In the genomic region with DNA sequence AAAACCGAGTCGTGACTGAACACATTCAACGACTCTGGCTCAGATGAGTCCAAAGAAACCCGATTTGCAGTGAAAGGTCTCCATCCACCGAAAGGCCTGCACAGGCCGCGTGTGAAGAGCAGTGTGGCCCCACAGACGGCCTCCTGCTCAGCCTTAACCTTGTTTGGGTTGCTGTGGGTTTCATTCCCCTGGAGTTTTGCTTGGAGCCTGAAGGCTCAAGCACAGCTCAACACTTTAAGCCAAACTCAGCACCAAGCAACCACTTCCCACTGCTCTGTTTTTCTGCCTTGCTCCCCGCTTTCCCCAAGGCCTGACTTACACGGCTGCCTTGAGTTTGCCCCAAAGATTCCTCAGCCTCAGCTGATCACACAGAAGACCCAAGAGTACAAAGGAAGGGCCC, we compare ENCODE assay signal across 17 cellular contexts.
A peak's percentile ranks its signal among the peaks of the same experiment; 100 is the strongest.
DNase-seq lines count a peak whose midpoint lies in the region; ATAC-seq and TF ChIP-seq lines count a peak whose summit lies in the region.
"Had no signal": no experiment of that assay in that cellular context is flagged by ENCODE, and none has a peak within 500 bp of the region (broad histone marks: within the 10 kb centered on the region; RNA-seq: fewer than 3 reads in every experiment).

No MANE protein-coding gene starts in this region.

- TF ChIP-seq POLR2A in ovary (IDR thresholded peaks at IDR 0.05): no peak

- no peak overlapping the region for H4K5ac ChIP-seq in mesendoderm (ENCODE audit: low read length)

- WGBS in heart right ventricle, 2 donors: 92 to 95% methylated on average over 10 of the region's 10 CpGs
- no CpG with 5 or more reads among the region's 10 CpGs for WGBS in mesendoderm (ENCODE audit: extremely low coverage, insufficient coverage, low lambda C conversion rate)
- 28 to 32% methylated on average over 10 of the region's 10 CpGs for WGBS in aorta, 2 donors
- WGBS in ovary, 3 donors: 92 to 96% (median 95%) methylated on average over 10 of the region's 10 CpGs

- H3K9me3 ChIP-seq in heart right ventricle: no peaks in the 10 kb centered on the region
- no peaks in the 10 kb centered on the region for H3K9me3 ChIP-seq in left ventricle myocardium inferior (replicated peaks)
- no peaks in the 10 kb centered on the region for H3K9me3 ChIP-seq in aorta (ENCODE audit: control insufficient read depth, low read length)
- H3K9me3 ChIP-seq in ovary: no peaks in the 10 kb centered on the region
- H3K9me3 ChIP-seq: BE2C had no signal

- H3K23ac ChIP-seq in mesendoderm (ENCODE audit: low read length): no peak overlapping the region

- H2AK5ac ChIP-seq in mesendoderm (ENCODE audit: low read length): no peak overlapping the region

- TF ChIP-seq CTCF in heart right ventricle (IDR thresholded peaks at IDR 0.05) (no peak), left ventricle myocardium inferior (IDR thresholded peaks at IDR 0.05; ENCODE audit: borderline replicate concordance) (no peak), ovary (IDR thresholded peaks at IDR 0.05) (no peak)

- H3K4me1 ChIP-seq in heart right ventricle: peaks cover 0 to 18% (median 9%) of the 10 kb centered on the region in 9 donors
- H3K4me1 ChIP-seq in left ventricle myocardium inferior: peaks cover 14% of the 10 kb centered on the region
- H3K4me1 ChIP-seq in mesendoderm (ENCODE audit: control insufficient read depth, low read depth, low read length): peaks cover 3% of the 10 kb centered on the region
- H3K4me1 ChIP-seq in aorta (ENCODE audit: control insufficient read depth in 1 of 2, insufficient read depth in 2 of 2, low read length in 2 of 2): peaks cover 0 to 10% of the 10 kb centered on the region in 2 donors
- H3K4me1 ChIP-seq in ovary (ENCODE audit: insufficient read depth): peaks cover 5% of the 10 kb centered on the region
- H3K4me1 ChIP-seq: BE2C had no signal

- no peak overlapping the region for H2BK5ac ChIP-seq in mesendoderm (ENCODE audit: low read length)

- in situ Hi-C loops in G401 (cut with HindIII; ENCODE audit: low sequenced_read_pairs): no loop called here

- TF ChIP-seq EP300 in ovary (IDR thresholded peaks at IDR 0.05): no peak

- no peaks in the 10 kb centered on the region for H3K79me1 ChIP-seq in mesendoderm (ENCODE audit: low read length)

- H3K27me3 ChIP-seq in heart right ventricle (peaks cover 0 to 3% (median 0%) of the 10 kb centered on the region in 7 donors), left ventricle myocardium inferior (ENCODE audit: low read depth) (no peaks in the 10 kb centered on the region), mesendoderm (ENCODE audit: insufficient read depth, low read length, poor library complexity) (no peaks in the 10 kb centered on the region), aorta (ENCODE audit: control insufficient read depth in 1 of 2, insufficient read depth in 2 of 2, low read length in 1 of 2) (no peaks in the 10 kb centered on the region), ovary (no peaks in the 10 kb centered on the region)
- H3K27me3 ChIP-seq: BE2C had no signal

- no peaks in the 10 kb centered on the region for H3K36me3 ChIP-seq in heart right ventricle
- H3K36me3 ChIP-seq in left ventricle myocardium inferior: no peaks in the 10 kb centered on the region
- no peaks in the 10 kb centered on the region for H3K36me3 ChIP-seq in mesendoderm (ENCODE audit: control insufficient read depth, insufficient read depth, low read length)
- no peaks in the 10 kb centered on the region for H3K36me3 ChIP-seq in aorta (ENCODE audit: control insufficient read depth in 1 of 2, insufficient read depth in 2 of 2, low read length in 1 of 2)
- H3K36me3 ChIP-seq in ovary: no peaks in the 10 kb centered on the region
- H3K36me3 ChIP-seq: BE2C had no signal

- no peak overlapping the region for H3K4me3 ChIP-seq in heart right ventricle
- no peak overlapping the region for H3K4me3 ChIP-seq in left ventricle myocardium inferior
- no peak overlapping the region for H3K4me3 ChIP-seq in mesendoderm (ENCODE audit: low read length)
- H3K4me3 ChIP-seq in aorta (ENCODE audit: low read length in 2 of 2): no peak overlapping the region
- no peak overlapping the region for H3K4me3 ChIP-seq in ovary

- no peak overlapping the region for H4K8ac ChIP-seq in mesendoderm (ENCODE audit: low read depth, low read length)

- ATAC-seq in heart right ventricle: peak in 7 of 8 donors; percentile 9 to 71 (median 26)
- peak; percentile 88 for ATAC-seq in sciatic nerve
- ATAC-seq in aorta (ENCODE audit: low FRiP score): peak; percentile 48

- peak overlapping the region in 4 of 10 donors; percentile 25 to 68 (median 37) for H3K27ac ChIP-seq in heart right ventricle
- H3K27ac ChIP-seq in left ventricle myocardium inferior (replicated peaks): no peak overlapping the region
- no peak overlapping the region for H3K27ac ChIP-seq in mesendoderm (ENCODE audit: low read depth, low read length)
- H3K27ac ChIP-seq in aorta (ENCODE audit: low read depth in 1 of 2, low read length in 2 of 2): peak overlapping the region; percentile 62 to 72
- no peak overlapping the region for H3K27ac ChIP-seq in ovary

- intact Hi-C loops in heart right ventricle (cut with DNase I): loop anchor here in 1 of 10 donors (5.0 kb wide), 1 partner anchor 88 kb away; no protein-coding TSS in a partner anchor
- intact Hi-C loops in left ventricle myocardium inferior (cut with micrococcal nuclease): no loop called here
- intact Hi-C loops in sciatic nerve (cut with DNase I): no loop called here
- intact Hi-C loops in aorta (cut with DNase I): loop anchor here (5.0 kb wide), 2 partner anchors 93 to 98 kb away; no protein-coding TSS in a partner anchor
- intact Hi-C loops in ovary (cut with DNase I): no loop called here

- no peaks in the 10 kb centered on the region for H3K79me2 ChIP-seq in mesendoderm (ENCODE audit: control insufficient read depth, insufficient read depth, low read length)

- peak overlapping the region; percentile 1 for H3K4ac ChIP-seq in mesendoderm (ENCODE audit: low read depth, low read length)

- no peak for DNase-seq in heart right ventricle
- DNase-seq in left ventricle myocardium inferior: no peak
- no peak for DNase-seq in mesendoderm
- no peak for DNase-seq in sciatic nerve (ENCODE audit: low spot score)
- no peak for DNase-seq in aorta
- DNase-seq in G401 (ENCODE audit: low spot score): no peak
- DNase-seq in HuH-7.5 (ENCODE audit: low spot score): no peak
- DNase-seq in ovary: no peak
- DNase-seq: activated CD4-positive, alpha-beta T cell treated with anti-CD3 and anti-CD28 coated beads, Interleukin-2, amount 50 U/mL, for 4 hours; activated naive CD4-positive, alpha-beta T cell treated with anti-CD3 and anti-CD28 coated beads, Interleukin-2, amount 50 U/mL, for 16 hours; activated T-cell treated with anti-CD3 and anti-CD28 coated beads for 4 hours; BE2C; Calu3; NCI-H1048; NCI-H2081; NCI-H510A; stimulated activated CD4-positive, alpha-beta T cell treated with anti-CD3 and anti-CD28 coated beads, Interleukin-2, amount 100 ng/mL, for 48 hours had no signal

- H2BK120ac ChIP-seq in mesendoderm (ENCODE audit: low read depth, low read length): no peak overlapping the region

- no peak overlapping the region for H3K4me2 ChIP-seq in mesendoderm (ENCODE audit: low read length)

- H3K9ac ChIP-seq in mesendoderm (ENCODE audit: low read length): no peak overlapping the region

- H2BK15ac ChIP-seq in mesendoderm (replicated peaks; ENCODE audit: low read depth): no peak overlapping the region

- no peak overlapping the region for H3K56ac ChIP-seq in mesendoderm (ENCODE audit: low read length)

- no peak overlapping the region for H3K18ac ChIP-seq in mesendoderm (ENCODE audit: low read length)

Comparison
In these comparisons a context has a peak if more than half of its experiments do, and no peak if none do; other contexts are left out.
1. ATAC-seq: peak in every context shown above with its lines; median percentile 88 in sciatic nerve; 48 in aorta; 26 in heart right ventricle.
2. H3K27ac ChIP-seq: peak in aorta (2 of 2); none in left ventricle myocardium inferior (single experiment), mesendoderm (single experiment) and ovary (0 of 2).
3. intact Hi-C loops: an anchor here in aorta (5.0 kb wide); none called in left ventricle myocardium inferior, sciatic nerve and ovary.